Comparison of ENCODE assay signal across 8 cellular contexts in genomic region chr10:30583778-30584415, GRCh38. TPM values are rescaled to one million over a fixed set of nuclear protein-coding genes. Genes with fewer than 3 reads are reported as not detected.
A peak's percentile ranks its signal among the peaks of the same experiment; 100 is the strongest.
DNase-seq lines count a peak whose midpoint lies in the region; ATAC-seq and TF ChIP-seq lines count a peak whose summit lies in the region.

No MANE protein-coding gene starts in this region.

- H3K9me2 ChIP-seq in SU-DHL-6 (replicated peaks; ENCODE audit: insufficient read depth, low read length) = no peaks in the 10 kb centered on the region

- H3K36me3 ChIP-seq in SU-DHL-6 (ENCODE audit: low read length) = no peaks in the 10 kb centered on the region

- no peaks in the 10 kb centered on the region for H3K79me2 ChIP-seq in SU-DHL-6 (ENCODE audit: insufficient read depth, low read length)

- DNase-seq in AG04450 (ENCODE audit: low read depth, low spot score) = peak; percentile 29
- peak; percentile 73 for DNase-seq in fibroblast of peridontal ligament (ENCODE audit: extremely low read depth)
- peak; percentile 37 for DNase-seq in non-pigmented ciliary epithelial cell (ENCODE audit: low read depth)
- no peak for DNase-seq in ecto neural progenitor cell (ENCODE audit: low spot score)
- DNase-seq in stimulated activated CD4-positive, alpha-beta T cell treated with anti-CD3 and anti-CD28 coated beads, Interleukin-4, amount 100 ng/mL, for 4 hours = no peak

- H3K9me3 ChIP-seq in AG04450 (ENCODE audit: control insufficient read depth, insufficient read depth, low read length) = no peaks in the 10 kb centered on the region
- H3K9me3 ChIP-seq in SU-DHL-6 (ENCODE audit: insufficient read depth, low read length) = no peaks in the 10 kb centered on the region

- H3K4me2 ChIP-seq in SU-DHL-6 (ENCODE audit: low read depth, low read length, poor library complexity, severe bottlenecking) = peak overlapping the region; percentile 10

- H3K4me3 ChIP-seq in AG04450 (ENCODE audit: low read depth, low read length) = peak overlapping the region; percentile 50
- no peak overlapping the region for H3K4me3 ChIP-seq in SU-DHL-6 (ENCODE audit: insufficient read depth, low read length, poor library complexity, severe bottlenecking)

- POLR2A ChIA-PET in AG04450 (lab: Yijun Ruan, JAX) = interaction anchor here (0.5 kb wide), 1 partner anchor 584 kb away, joined by 3 read pairs; no protein-coding TSS in a partner anchor

- no peaks in the 10 kb centered on the region for H3F3A ChIP-seq in SU-DHL-6 (ENCODE audit: insufficient read depth)

- no peak overlapping the region for H2AFZ ChIP-seq in SU-DHL-6 (ENCODE audit: low read depth, low read length, severe bottlenecking)

- H4K20me1 ChIP-seq in SU-DHL-6 (ENCODE audit: low read depth, low read length) = no peaks in the 10 kb centered on the region

- H3K27me3 ChIP-seq in AG04450 (ENCODE audit: control insufficient read depth, insufficient read depth, low read length) (peaks cover 4% of the 10 kb centered on the region), SU-DHL-6 (ENCODE audit: low read length) (no peaks in the 10 kb centered on the region)

- TF ChIP-seq CTCF in AG04450 (IDR thresholded peaks at IDR 0.05; ENCODE audit: low read depth, low read length) (no peak), SU-DHL-6 (IDR thresholded peaks at IDR 0.05; ENCODE audit: insufficient read depth, low read length, poor library complexity, severe bottlenecking) (no peak)

- CTCF ChIA-PET in AG04450 (lab: Charles Lee) = interaction anchor here (1.2 to 2.4 kb wide), 2 partner anchors 192 to 194 kb away, joined by 3 to 7 read pairs; no protein-coding TSS in a partner anchor

- H3K27ac ChIP-seq in AG04450 (ENCODE audit: low read depth, low read length) (no peak overlapping the region), SU-DHL-6 (ENCODE audit: low read depth, low read length) (no peak overlapping the region)

- ATAC-seq in GM18502 (IDR thresholded peaks at IDR 0.05; ENCODE audit: poor library complexity, unreplicated experiment) (peak; percentile 45), HG03280 (IDR thresholded peaks at IDR 0.05; ENCODE audit: unreplicated experiment) (peak; percentile 47)

- H3K9ac ChIP-seq in SU-DHL-6 (ENCODE audit: low read length) = no peak overlapping the region

RNA-seq across cellular contexts. Expression of gene LYZL2, which starts 45.7 kb away (rescaled TPM):
- polyA plus RNA-seq in AG04450 (2011; rRNA removed) = not detected in 2 replicates
- not detected in 2 replicates for polyA minus RNA-seq in AG04450 (2011; rRNA and poly(A)+ RNA removed)

Comparison
In these comparisons a context has a peak if more than half of its experiments do, and no peak if none do; other contexts are left out.
1. DNase-seq: peak in AG04450 (single experiment), fibroblast of peridontal ligament (single experiment) and non-pigmented ciliary epithelial cell (single experiment); none in ecto neural progenitor cell (single experiment) and stimulated activated CD4-positive, alpha-beta T cell treated with anti-CD3 and anti-CD28 coated beads, Interleukin-4, amount 100 ng/mL, for 4 hours (0 of 2).